Comparison of ENCODE assay signal across 25 cellular contexts in the genomic region with DNA sequence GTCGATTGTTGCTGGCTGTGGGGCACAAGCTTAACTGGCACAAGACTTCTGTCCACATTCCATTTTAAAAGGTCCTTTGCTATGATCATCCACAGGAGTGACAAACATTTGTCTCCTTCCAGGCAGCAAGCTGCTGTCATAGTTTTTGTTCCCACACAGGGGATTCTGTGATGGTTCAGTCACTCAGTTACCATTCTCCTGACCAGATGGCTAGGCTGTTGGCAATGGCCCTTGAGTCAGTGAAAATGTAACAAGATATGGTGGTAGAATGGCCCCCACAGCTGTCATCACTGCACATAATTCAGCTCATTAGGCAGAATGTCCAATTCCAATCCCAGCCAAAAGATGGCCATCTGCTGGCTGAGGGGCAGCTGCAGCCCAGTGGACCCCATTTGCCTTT. TPM values are rescaled to one million over a fixed set of nuclear protein-coding genes. Genes with fewer than 3 reads are reported as not detected.
"Had no signal": no experiment of that assay in that cellular context is flagged by ENCODE, and none has a peak within 500 bp of the region (broad histone marks: within the 10 kb centered on the region; RNA-seq: fewer than 3 reads in every experiment).

No MANE protein-coding gene starts in this region.

- DNase-seq: activated CD4-positive, alpha-beta T cell treated with anti-CD3 and anti-CD28 coated beads for 1 hour; activated CD4-positive, alpha-beta T cell treated with anti-CD3 and anti-CD28 coated beads, Interleukin-2, amount 50 U/mL, for 1 hour; activated CD8-positive, alpha-beta T cell treated with anti-CD3 and anti-CD28 coated beads, Interleukin-2, amount 10 ng/mL, durations not matched to agents 7 days and 5 days; activated gamma-delta T cell treated with Interleukin-2 at 50 U/mL for 16 hours; aorta; effector memory CD8-positive, alpha-beta T cell; head of caudate nucleus; left ventricle myocardium superior; mammary epithelial cell; natural killer cell; stimulated activated CD4-positive, alpha-beta T cell treated with anti-CD3 and anti-CD28 coated beads, Interleukin-4, amount 100 ng/mL, for 24 hours; stimulated activated naive CD4-positive, alpha-beta T cell treated with Interleukin-2 at 50 U/mL for 16 hours had no signal

- H3K27ac ChIP-seq: thoracic aorta, vagina, VCaP had no signal

- H3K36me3 ChIP-seq: thoracic aorta, vagina had no signal

- H3K9me3 ChIP-seq: thoracic aorta, vagina had no signal

- H3K4me1 ChIP-seq: vagina had no signal

- ATAC-seq: activated CD8-positive, alpha-beta T cell treated with anti-CD3 and anti-CD28 coated beads, Interleukin-2, amount 10 ng/mL, durations not matched to agents 7 days and 5 days; activated naive CD4-positive, alpha-beta T cell treated with anti-CD3 and anti-CD28 coated beads, Interleukin-2, amount 50 U/mL, for 72 hours; effector memory CD8-positive, alpha-beta T cell; esophagus mucosa; left ventricle myocardium superior; natural killer cell had no signal

- H3K27me3 ChIP-seq: dorsolateral prefrontal cortex, vagina had no signal

- H3K4me3 ChIP-seq: dorsolateral prefrontal cortex, thoracic aorta, vagina had no signal

RNA-seq across cellular contexts. Expression of a gene that starts 13.7 kb away (rescaled TPM):
- total RNA-seq: activated CD8-positive, alpha-beta T cell treated with anti-CD3 and anti-CD28 coated beads, Interleukin-2, amount 10 ng/mL, durations not matched to agents 7 days and 5 days; activated naive CD4-positive, alpha-beta T cell treated with anti-CD3 and anti-CD28 coated beads, Interleukin-2, amount 50 U/mL, for 72 hours; aorta; cardiac septum; dorsolateral prefrontal cortex; endothelial cell of umbilical vein; esophagus mucosa; frontal cortex; left ventricle myocardium superior; mammary epithelial cell; mesothelial cell of epicardium; natural killer cell; osteocyte; progenitor cell of endocrine pancreas; thoracic aorta; vagina had no signal
- polyA plus RNA-seq: adipose tissue, aorta, endothelial cell of umbilical vein, mammary epithelial cell had no signal

RNA-seq across cellular contexts. Expression of a gene that starts 32.3 kb away (rescaled TPM):
- total RNA-seq: activated CD8-positive, alpha-beta T cell treated with anti-CD3 and anti-CD28 coated beads, Interleukin-2, amount 10 ng/mL, durations not matched to agents 7 days and 5 days; activated naive CD4-positive, alpha-beta T cell treated with anti-CD3 and anti-CD28 coated beads, Interleukin-2, amount 50 U/mL, for 72 hours; aorta; cardiac septum; dorsolateral prefrontal cortex; endothelial cell of umbilical vein; esophagus mucosa; frontal cortex; left ventricle myocardium superior; mammary epithelial cell; mesothelial cell of epicardium; natural killer cell; osteocyte; progenitor cell of endocrine pancreas; thoracic aorta; vagina had no signal
- polyA plus RNA-seq: adipose tissue, aorta, endothelial cell of umbilical vein, mammary epithelial cell had no signal

RNA-seq across cellular contexts. Expression of a gene that starts 33.6 kb away (rescaled TPM):
- total RNA-seq: activated CD8-positive, alpha-beta T cell treated with anti-CD3 and anti-CD28 coated beads, Interleukin-2, amount 10 ng/mL, durations not matched to agents 7 days and 5 days; activated naive CD4-positive, alpha-beta T cell treated with anti-CD3 and anti-CD28 coated beads, Interleukin-2, amount 50 U/mL, for 72 hours; aorta; cardiac septum; dorsolateral prefrontal cortex; endothelial cell of umbilical vein; frontal cortex; left ventricle myocardium superior; mammary epithelial cell; mesothelial cell of epicardium; natural killer cell; osteocyte; progenitor cell of endocrine pancreas; thoracic aorta; vagina had no signal
- polyA plus RNA-seq: endothelial cell of umbilical vein, mammary epithelial cell had no signal
